ENCODE assay signal across 1 cellular context in the genomic region with DNA sequence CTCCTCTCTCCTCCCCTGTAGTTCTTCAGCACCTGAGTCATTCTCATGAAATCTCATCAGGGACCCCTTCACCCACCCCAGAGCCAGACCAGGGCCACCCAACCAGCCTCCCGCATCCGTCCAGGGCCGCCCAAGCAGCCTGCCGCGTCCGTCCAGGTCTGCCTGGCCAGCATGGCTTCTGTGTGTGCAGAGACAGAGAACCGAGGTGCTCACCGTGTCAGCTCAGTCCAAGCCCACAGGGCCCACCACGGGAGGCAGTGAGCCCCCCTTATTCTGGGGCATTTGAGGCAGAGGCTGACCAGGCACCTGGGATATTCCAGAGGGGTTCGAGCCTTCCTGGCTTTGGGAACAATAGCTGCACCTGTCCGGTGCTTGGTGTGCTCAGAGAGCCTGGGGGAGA.
TF ChIP-seq lines count a peak whose summit lies in the region.

No MANE protein-coding gene starts in this region.

TF ChIP-seq in WTC11, 78 proteins besides CTCF, POLR2A, EP300 and RAD21:
- TF ChIP-seq, protein P1, sequence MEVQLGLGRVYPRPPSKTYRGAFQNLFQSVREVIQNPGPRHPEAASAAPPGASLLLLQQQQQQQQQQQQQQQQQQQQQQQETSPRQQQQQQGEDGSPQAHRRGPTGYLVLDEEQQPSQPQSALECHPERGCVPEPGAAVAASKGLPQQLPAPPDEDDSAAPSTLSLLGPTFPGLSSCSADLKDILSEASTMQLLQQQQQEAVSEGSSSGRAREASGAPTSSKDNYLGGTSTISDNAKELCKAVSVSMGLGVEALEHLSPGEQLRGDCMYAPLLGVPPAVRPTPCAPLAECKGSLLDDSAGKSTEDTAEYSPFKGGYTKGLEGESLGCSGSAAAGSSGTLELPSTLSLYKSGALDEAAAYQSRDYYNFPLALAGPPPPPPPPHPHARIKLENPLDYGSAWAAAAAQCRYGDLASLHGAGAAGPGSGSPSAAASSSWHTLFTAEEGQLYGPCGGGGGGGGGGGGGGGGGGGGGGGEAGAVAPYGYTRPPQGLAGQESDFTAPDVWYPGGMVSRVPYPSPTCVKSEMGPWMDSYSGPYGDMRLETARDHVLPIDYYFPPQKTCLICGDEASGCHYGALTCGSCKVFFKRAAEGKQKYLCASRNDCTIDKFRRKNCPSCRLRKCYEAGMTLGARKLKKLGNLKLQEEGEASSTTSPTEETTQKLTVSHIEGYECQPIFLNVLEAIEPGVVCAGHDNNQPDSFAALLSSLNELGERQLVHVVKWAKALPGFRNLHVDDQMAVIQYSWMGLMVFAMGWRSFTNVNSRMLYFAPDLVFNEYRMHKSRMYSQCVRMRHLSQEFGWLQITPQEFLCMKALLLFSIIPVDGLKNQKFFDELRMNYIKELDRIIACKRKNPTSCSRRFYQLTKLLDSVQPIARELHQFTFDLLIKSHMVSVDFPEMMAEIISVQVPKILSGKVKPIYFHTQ (CRISPR knock-in tag; IDR thresholded peaks at IDR 0.05) = no peak
- TF ChIP-seq MYBL2 (CRISPR knock-in tag; IDR thresholded peaks at IDR 0.05) (no peak), ZNF263 (CRISPR knock-in tag; IDR thresholded peaks at IDR 0.05; ENCODE audit: low read depth) (no peak), FOXP1 (CRISPR knock-in tag; IDR thresholded peaks at IDR 0.05; ENCODE audit: borderline replicate concordance) (no peak), NR1H2 (CRISPR knock-in tag; IDR thresholded peaks at IDR 0.05) (no peak), NR3C1 (CRISPR knock-in tag; conservative IDR thresholded peaks at IDR 0.05; ENCODE audit: low read depth) (no peak), NR2C2 (CRISPR knock-in tag; IDR thresholded peaks at IDR 0.05) (no peak)
- TF ChIP-seq, protein P2, sequence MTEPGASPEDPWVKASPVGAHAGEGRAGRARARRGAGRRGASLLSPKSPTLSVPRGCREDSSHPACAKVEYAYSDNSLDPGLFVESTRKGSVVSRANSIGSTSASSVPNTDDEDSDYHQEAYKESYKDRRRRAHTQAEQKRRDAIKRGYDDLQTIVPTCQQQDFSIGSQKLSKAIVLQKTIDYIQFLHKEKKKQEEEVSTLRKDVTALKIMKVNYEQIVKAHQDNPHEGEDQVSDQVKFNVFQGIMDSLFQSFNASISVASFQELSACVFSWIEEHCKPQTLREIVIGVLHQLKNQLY (CRISPR knock-in tag; IDR thresholded peaks at IDR 0.05) = no peak
- TF ChIP-seq, protein P3, sequence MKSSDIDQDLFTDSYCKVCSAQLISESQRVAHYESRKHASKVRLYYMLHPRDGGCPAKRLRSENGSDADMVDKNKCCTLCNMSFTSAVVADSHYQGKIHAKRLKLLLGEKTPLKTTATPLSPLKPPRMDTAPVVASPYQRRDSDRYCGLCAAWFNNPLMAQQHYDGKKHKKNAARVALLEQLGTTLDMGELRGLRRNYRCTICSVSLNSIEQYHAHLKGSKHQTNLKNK (CRISPR knock-in tag; IDR thresholded peaks at IDR 0.05) = no peak
